Comparison of ENCODE assay signal across 1 cellular context in the genomic region with DNA sequence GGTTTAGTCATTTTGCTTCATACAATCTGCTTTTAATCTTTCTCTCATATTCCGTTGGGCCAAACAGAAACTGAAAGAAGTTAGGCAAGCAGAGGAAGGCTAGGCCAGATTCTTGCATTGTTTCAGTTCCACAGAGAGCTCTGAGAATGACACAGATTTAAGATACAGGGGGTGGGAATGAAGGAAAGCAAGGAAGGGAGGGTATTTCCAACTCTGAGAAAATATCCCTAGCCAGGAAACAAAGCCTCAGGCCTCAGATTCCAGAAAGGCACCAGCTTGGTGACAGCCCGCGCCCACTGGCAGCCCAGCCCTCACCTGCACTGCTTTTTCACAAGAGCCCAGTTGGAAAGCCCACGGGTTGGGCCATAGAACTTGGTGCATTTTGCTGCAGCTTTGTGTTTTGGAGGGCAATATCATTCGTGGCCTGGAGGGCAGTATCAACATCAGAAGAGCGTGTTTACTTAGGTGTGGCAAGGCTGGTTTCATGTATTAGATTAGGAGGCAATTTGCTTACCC.
TF ChIP-seq lines count a peak whose summit lies in the region.

No MANE protein-coding gene starts in this region.

TF ChIP-seq in GM12878, 131 proteins besides CTCF, POLR2A, EP300 and RAD21 (continued from another document and continues in another):
- TF ChIP-seq, protein P1, sequence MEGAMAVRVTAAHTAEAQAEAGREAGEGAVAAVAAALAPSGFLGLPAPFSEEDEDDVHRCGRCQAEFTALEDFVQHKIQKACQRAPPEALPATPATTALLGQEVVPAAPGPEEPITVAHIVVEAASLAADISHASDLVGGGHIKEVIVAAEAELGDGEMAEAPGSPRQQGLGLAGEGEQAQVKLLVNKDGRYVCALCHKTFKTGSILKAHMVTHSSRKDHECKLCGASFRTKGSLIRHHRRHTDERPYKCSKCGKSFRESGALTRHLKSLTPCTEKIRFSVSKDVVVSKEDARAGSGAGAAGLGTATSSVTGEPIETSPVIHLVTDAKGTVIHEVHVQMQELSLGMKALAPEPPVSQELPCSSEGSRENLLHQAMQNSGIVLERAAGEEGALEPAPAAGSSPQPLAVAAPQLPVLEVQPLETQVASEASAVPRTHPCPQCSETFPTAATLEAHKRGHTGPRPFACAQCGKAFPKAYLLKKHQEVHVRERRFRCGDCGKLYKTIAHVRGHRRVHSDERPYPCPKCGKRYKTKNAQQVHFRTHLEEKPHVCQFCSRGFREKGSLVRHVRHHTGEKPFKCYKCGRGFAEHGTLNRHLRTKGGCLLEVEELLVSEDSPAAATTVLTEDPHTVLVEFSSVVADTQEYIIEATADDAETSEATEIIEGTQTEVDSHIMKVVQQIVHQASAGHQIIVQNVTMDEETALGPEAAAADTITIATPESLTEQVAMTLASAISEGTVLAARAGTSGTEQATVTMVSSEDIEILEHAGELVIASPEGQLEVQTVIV (IDR thresholded peaks at IDR 0.05; ENCODE audit: borderline replicate concordance, partially characterized antibody), result no peak
- TF ChIP-seq ZSCAN29 (IDR thresholded peaks at IDR 0.05) (no peak), ESRRA (IDR thresholded peaks at IDR 0.05; ENCODE audit: low read length) (no peak), SMC3 (IDR thresholded peaks at IDR 0.05; ENCODE audit: borderline replicate concordance, low read length) (no peak), TCF7 (IDR thresholded peaks at IDR 0.05; ENCODE audit: borderline replicate concordance) (no peak), IKZF1 (conservative IDR thresholded peaks at IDR 0.05) (peak; percentile 85), RCOR1 (conservative IDR thresholded peaks at IDR 0.05; ENCODE audit: low read depth, low read length) (no peak), SP1 (IDR thresholded peaks at IDR 0.05; ENCODE audit: low read depth, low read length) (no peak), ZNF622 (IDR thresholded peaks at IDR 0.05) (no peak), CHD2 (IDR thresholded peaks at IDR 0.05; ENCODE audit: borderline replicate concordance, low read depth, low read length) (no peak), PML (IDR thresholded peaks at IDR 0.05; ENCODE audit: low read length) (no peak), RBBP5 (conservative IDR thresholded peaks at IDR 0.05) (no peak), SIN3A (IDR thresholded peaks at IDR 0.05; ENCODE audit: low read depth, low read length) (no peak), MEF2B (IDR thresholded peaks at IDR 0.05; ENCODE audit: partially characterized antibody, poor library complexity, severe bottlenecking) (no peak), NBN (IDR thresholded peaks at IDR 0.05) (no peak), CBX3 (IDR thresholded peaks at IDR 0.05; ENCODE audit: borderline replicate concordance, low read depth) (no peak), BMI1 (IDR thresholded peaks at IDR 0.05; ENCODE audit: borderline replicate concordance) (no peak), SIX5 (IDR thresholded peaks at IDR 0.05; ENCODE audit: low read depth, low read length, severe bottlenecking) (no peak), MTA3 (IDR thresholded peaks at IDR 0.05; ENCODE audit: borderline replicate concordance, low read length) (peak; percentile 51; the same call in 1 of the 2 replicates), TCF3 (IDR thresholded peaks at IDR 0.05; ENCODE audit: borderline replicate concordance, insufficient read depth, low read depth, low read length) (no peak), NFYA (IDR thresholded peaks at IDR 0.05; ENCODE audit: borderline replicate concordance, low read depth, low read length) (no peak), RUNX3 (IDR thresholded peaks at IDR 0.05; ENCODE audit: low read length) (peak; percentile 70), HDGF (IDR thresholded peaks at IDR 0.05) (no peak), SMARCA5 (IDR thresholded peaks at IDR 0.05) (no peak)
- TF ChIP-seq, protein P2, sequence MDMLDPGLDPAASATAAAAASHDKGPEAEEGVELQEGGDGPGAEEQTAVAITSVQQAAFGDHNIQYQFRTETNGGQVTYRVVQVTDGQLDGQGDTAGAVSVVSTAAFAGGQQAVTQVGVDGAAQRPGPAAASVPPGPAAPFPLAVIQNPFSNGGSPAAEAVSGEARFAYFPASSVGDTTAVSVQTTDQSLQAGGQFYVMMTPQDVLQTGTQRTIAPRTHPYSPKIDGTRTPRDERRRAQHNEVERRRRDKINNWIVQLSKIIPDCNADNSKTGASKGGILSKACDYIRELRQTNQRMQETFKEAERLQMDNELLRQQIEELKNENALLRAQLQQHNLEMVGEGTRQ (IDR thresholded peaks at IDR 0.05; ENCODE audit: borderline replicate concordance, low read depth, low read length), result no peak
- TF ChIP-seq, protein P3, sequence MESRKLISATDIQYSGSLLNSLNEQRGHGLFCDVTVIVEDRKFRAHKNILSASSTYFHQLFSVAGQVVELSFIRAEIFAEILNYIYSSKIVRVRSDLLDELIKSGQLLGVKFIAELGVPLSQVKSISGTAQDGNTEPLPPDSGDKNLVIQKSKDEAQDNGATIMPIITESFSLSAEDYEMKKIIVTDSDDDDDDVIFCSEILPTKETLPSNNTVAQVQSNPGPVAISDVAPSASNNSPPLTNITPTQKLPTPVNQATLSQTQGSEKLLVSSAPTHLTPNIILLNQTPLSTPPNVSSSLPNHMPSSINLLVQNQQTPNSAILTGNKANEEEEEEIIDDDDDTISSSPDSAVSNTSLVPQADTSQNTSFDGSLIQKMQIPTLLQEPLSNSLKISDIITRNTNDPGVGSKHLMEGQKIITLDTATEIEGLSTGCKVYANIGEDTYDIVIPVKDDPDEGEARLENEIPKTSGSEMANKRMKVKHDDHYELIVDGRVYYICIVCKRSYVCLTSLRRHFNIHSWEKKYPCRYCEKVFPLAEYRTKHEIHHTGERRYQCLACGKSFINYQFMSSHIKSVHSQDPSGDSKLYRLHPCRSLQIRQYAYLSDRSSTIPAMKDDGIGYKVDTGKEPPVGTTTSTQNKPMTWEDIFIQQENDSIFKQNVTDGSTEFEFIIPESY (IDR thresholded peaks at IDR 0.05), result no peak
- TF ChIP-seq, protein P4, sequence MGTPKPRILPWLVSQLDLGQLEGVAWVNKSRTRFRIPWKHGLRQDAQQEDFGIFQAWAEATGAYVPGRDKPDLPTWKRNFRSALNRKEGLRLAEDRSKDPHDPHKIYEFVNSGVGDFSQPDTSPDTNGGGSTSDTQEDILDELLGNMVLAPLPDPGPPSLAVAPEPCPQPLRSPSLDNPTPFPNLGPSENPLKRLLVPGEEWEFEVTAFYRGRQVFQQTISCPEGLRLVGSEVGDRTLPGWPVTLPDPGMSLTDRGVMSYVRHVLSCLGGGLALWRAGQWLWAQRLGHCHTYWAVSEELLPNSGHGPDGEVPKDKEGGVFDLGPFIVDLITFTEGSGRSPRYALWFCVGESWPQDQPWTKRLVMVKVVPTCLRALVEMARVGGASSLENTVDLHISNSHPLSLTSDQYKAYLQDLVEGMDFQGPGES (IDR thresholded peaks at IDR 0.05), result no peak
- TF ChIP-seq, protein P5, sequence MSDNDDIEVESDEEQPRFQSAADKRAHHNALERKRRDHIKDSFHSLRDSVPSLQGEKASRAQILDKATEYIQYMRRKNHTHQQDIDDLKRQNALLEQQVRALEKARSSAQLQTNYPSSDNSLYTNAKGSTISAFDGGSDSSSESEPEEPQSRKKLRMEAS (IDR thresholded peaks at IDR 0.05; ENCODE audit: low read depth, low read length), result no peak
- TF ChIP-seq, protein P6, sequence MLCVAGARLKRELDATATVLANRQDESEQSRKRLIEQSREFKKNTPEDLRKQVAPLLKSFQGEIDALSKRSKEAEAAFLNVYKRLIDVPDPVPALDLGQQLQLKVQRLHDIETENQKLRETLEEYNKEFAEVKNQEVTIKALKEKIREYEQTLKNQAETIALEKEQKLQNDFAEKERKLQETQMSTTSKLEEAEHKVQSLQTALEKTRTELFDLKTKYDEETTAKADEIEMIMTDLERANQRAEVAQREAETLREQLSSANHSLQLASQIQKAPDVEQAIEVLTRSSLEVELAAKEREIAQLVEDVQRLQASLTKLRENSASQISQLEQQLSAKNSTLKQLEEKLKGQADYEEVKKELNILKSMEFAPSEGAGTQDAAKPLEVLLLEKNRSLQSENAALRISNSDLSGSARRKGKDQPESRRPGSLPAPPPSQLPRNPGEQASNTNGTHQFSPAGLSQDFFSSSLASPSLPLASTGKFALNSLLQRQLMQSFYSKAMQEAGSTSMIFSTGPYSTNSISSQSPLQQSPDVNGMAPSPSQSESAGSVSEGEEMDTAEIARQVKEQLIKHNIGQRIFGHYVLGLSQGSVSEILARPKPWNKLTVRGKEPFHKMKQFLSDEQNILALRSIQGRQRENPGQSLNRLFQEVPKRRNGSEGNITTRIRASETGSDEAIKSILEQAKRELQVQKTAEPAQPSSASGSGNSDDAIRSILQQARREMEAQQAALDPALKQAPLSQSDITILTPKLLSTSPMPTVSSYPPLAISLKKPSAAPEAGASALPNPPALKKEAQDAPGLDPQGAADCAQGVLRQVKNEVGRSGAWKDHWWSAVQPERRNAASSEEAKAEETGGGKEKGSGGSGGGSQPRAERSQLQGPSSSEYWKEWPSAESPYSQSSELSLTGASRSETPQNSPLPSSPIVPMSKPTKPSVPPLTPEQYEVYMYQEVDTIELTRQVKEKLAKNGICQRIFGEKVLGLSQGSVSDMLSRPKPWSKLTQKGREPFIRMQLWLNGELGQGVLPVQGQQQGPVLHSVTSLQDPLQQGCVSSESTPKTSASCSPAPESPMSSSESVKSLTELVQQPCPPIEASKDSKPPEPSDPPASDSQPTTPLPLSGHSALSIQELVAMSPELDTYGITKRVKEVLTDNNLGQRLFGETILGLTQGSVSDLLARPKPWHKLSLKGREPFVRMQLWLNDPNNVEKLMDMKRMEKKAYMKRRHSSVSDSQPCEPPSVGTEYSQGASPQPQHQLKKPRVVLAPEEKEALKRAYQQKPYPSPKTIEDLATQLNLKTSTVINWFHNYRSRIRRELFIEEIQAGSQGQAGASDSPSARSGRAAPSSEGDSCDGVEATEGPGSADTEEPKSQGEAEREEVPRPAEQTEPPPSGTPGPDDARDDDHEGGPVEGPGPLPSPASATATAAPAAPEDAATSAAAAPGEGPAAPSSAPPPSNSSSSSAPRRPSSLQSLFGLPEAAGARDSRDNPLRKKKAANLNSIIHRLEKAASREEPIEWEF (IDR thresholded peaks at IDR 0.05; ENCODE audit: insufficient replicate concordance, low read depth, low read length), result no peak
- TF ChIP-seq, protein P7, sequence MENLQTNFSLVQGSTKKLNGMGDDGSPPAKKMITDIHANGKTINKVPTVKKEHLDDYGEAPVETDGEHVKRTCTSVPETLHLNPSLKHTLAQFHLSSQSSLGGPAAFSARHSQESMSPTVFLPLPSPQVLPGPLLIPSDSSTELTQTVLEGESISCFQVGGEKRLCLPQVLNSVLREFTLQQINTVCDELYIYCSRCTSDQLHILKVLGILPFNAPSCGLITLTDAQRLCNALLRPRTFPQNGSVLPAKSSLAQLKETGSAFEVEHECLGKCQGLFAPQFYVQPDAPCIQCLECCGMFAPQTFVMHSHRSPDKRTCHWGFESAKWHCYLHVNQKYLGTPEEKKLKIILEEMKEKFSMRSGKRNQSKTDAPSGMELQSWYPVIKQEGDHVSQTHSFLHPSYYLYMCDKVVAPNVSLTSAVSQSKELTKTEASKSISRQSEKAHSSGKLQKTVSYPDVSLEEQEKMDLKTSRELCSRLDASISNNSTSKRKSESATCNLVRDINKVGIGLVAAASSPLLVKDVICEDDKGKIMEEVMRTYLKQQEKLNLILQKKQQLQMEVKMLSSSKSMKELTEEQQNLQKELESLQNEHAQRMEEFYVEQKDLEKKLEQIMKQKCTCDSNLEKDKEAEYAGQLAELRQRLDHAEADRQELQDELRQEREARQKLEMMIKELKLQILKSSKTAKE (IDR thresholded peaks at IDR 0.05; ENCODE audit: low read depth, poor library complexity, severe bottlenecking), result no peak
- TF ChIP-seq, protein P8, sequence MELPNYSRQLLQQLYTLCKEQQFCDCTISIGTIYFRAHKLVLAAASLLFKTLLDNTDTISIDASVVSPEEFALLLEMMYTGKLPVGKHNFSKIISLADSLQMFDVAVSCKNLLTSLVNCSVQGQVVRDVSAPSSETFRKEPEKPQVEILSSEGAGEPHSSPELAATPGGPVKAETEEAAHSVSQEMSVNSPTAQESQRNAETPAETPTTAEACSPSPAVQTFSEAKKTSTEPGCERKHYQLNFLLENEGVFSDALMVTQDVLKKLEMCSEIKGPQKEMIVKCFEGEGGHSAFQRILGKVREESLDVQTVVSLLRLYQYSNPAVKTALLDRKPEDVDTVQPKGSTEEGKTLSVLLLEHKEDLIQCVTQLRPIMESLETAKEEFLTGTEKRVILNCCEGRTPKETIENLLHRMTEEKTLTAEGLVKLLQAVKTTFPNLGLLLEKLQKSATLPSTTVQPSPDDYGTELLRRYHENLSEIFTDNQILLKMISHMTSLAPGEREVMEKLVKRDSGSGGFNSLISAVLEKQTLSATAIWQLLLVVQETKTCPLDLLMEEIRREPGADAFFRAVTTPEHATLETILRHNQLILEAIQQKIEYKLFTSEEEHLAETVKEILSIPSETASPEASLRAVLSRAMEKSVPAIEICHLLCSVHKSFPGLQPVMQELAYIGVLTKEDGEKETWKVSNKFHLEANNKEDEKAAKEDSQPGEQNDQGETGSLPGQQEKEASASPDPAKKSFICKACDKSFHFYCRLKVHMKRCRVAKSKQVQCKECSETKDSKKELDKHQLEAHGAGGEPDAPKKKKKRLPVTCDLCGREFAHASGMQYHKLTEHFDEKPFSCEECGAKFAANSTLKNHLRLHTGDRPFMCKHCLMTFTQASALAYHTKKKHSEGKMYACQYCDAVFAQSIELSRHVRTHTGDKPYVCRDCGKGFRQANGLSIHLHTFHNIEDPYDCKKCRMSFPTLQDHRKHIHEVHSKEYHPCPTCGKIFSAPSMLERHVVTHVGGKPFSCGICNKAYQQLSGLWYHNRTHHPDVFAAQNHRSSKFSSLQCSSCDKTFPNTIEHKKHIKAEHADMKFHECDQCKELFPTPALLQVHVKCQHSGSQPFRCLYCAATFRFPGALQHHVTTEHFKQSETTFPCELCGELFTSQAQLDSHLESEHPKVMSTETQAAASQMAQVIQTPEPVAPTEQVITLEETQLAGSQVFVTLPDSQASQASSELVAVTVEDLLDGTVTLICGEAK (IDR thresholded peaks at IDR 0.05; ENCODE audit: borderline replicate concordance), result no peak
- TF ChIP-seq, protein P9, sequence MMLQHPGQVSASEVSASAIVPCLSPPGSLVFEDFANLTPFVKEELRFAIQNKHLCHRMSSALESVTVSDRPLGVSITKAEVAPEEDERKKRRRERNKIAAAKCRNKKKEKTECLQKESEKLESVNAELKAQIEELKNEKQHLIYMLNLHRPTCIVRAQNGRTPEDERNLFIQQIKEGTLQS (IDR thresholded peaks at IDR 0.05; ENCODE audit: borderline replicate concordance, extremely low read depth, low read depth, low read length), result no peak
